Comparison of ENCODE assay signal across 17 cellular contexts in the genomic region with DNA sequence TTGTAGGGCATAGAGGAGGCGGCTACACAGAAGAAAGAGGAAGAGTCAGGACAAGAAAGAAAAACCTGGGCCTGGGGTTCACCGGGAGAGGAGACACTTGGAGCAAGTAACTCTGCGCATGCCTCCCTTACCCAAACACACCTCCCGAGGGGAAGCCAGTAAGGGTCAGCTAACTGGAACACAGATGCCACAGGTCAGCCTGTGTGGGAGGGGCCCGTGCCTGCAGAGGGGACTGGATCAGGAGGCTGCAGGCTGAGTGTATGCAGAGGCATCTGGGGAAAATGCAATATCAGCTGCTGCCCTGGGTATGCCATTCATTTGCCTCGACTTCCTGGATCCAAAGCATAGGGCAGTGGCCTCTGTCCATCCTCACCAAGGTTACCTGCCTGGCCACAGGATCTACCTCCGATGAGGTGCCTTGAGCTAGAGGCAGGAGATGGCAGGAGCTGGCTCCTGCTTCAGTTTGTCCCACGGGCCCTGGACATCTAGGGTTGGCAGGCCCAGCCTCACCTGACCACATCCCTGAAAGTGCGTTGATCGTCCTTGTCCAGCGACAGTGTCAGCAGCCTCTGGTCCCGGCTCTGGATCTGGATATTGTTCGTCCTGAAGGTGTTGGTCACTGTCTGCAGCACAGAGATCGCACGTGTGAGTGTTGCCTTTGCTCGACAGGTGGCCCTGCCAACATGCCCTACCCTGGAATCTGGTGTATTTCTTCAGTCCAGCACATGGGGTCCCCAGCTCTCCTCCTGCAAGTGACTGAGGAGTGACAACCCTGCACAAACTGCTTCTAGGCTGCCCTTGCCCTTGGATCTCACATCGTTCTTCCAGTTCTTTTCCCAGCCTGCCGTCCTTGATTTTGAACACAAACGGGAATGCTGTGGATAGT. TPM values are rescaled to one million over a fixed set of nuclear protein-coding genes. Genes with fewer than 3 reads are reported as not detected.
DNase-seq lines count a peak whose midpoint lies in the region; ATAC-seq and TF ChIP-seq lines count a peak whose summit lies in the region.
"Had no signal": no experiment of that assay in that cellular context is flagged by ENCODE, and none has a peak within 500 bp of the region (broad histone marks: within the 10 kb centered on the region; RNA-seq: fewer than 3 reads in every experiment).

No MANE protein-coding gene starts in this region.

- no peaks in the 10 kb centered on the region for H3K36me3 Mint-ChIP-seq in nephron progenitor cell (ENCODE audit: low read depth)

- TF ChIP-seq POLR2A in suprapubic skin (IDR thresholded peaks at IDR 0.05) = no peak

- H3K9me3 Mint-ChIP-seq in nephron progenitor cell = peaks cover 15% of the 10 kb centered on the region

- H3K27ac ChIP-seq in HEK293 (ENCODE audit: extremely low read depth, low read depth, low read length) = no peak overlapping the region
- H3K27ac ChIP-seq in suprapubic skin = no peak overlapping the region
- H3K27ac ChIP-seq: spleen, testis had no signal

- TF ChIP-seq EP300 in suprapubic skin (IDR thresholded peaks at IDR 0.05) = no peak

- H3K27me3 Mint-ChIP-seq in nephron progenitor cell (ENCODE audit: low read depth, poor library complexity) = peaks cover 46% of the 10 kb centered on the region

- peaks cover 28% of the 10 kb centered on the region for H3K4me1 Mint-ChIP-seq in nephron progenitor cell

- DNase-seq in NCI-H82 (lab: John Stamatoyannopoulos, UW) = peak; percentile 47
- no peak for DNase-seq in NCI-H82 treated with DMSO at 0.1 percent for 48 hours (lab: John Stamatoyannopoulos, UW; ENCODE audit: unreplicated experiment)
- DNase-seq in SK-MEL-5 (ENCODE audit: low read depth, low spot score) = peak; percentile 37
- DNase-seq in nephron progenitor cell = peak; percentile 53
- DNase-seq in SW480 (ENCODE audit: low spot score) = no peak
- no peak for DNase-seq in suprapubic skin (ENCODE audit: low spot score in 2 of 2)
- DNase-seq: activated CD4-positive, alpha-beta T cell treated with anti-CD3 and anti-CD28 coated beads for 48 hours; anterior cingulate cortex; Calu3; KBM-7; NCI-H1930; spleen; testis had no signal

- no peak for TF ChIP-seq CTCF in HEK293 (tag by site-specific recombination; IDR thresholded peaks at IDR 0.05)
- no peak for TF ChIP-seq CTCF in nephron progenitor cell (IDR thresholded peaks at IDR 0.05)
- no peak for TF ChIP-seq CTCF in suprapubic skin (IDR thresholded peaks at IDR 0.05)

- H3K9me3 ChIP-seq in HEK293 (ENCODE audit: control insufficient read depth, insufficient read depth, low read depth, low read length) (no peaks in the 10 kb centered on the region), suprapubic skin (no peaks in the 10 kb centered on the region)
- H3K9me3 ChIP-seq: testis had no signal

- no peak for ATAC-seq in GM18502 (IDR thresholded peaks at IDR 0.05; ENCODE audit: poor library complexity, unreplicated experiment)

- H3K27me3 ChIP-seq in suprapubic skin = peaks cover 18% of the 10 kb centered on the region
- H3K27me3 ChIP-seq: testis had no signal

- H3K4me3 ChIP-seq in HEK293 (ENCODE audit: low read depth, low read length) (no peak overlapping the region), suprapubic skin (no peak overlapping the region)
- H3K4me3 ChIP-seq: spleen, testis had no signal

- H3K4me3 Mint-ChIP-seq in nephron progenitor cell = peak overlapping the region; percentile 11

- no peaks in the 10 kb centered on the region for H3K4me1 ChIP-seq in HEK293 (ENCODE audit: control insufficient read depth, insufficient read depth, low read length)
- peaks cover 12% of the 10 kb centered on the region for H3K4me1 ChIP-seq in suprapubic skin
- H3K4me1 ChIP-seq: testis had no signal

- no peaks in the 10 kb centered on the region for H3K36me3 ChIP-seq in HEK293 (ENCODE audit: control insufficient read depth in 2 of 2, insufficient read depth in 1 of 2, low read length in 2 of 2)
- no peaks in the 10 kb centered on the region for H3K36me3 ChIP-seq in suprapubic skin

- WGBS in suprapubic skin = 86% methylated on average over 17 of the region's 19 CpGs

- peak overlapping the region; percentile 88 for H3K27ac Mint-ChIP-seq in nephron progenitor cell

- in situ Hi-C loops in SK-MEL-5 (cut with HindIII; ENCODE audit: low pct_unique_long_range_greater_than_20kb, low sequenced_read_pairs) = no loop called here

- CTCF ChIA-PET in HEK293 (lab: Yijun Ruan, JAX) = interaction anchor here (0.5 to 2.2 kb wide), 5 partner anchors 18 to 92 kb away, joined by 3 to 11 read pairs (median 6); no protein-coding TSS in a partner anchor

- POLR2A ChIA-PET in HEK293 (lab: Yijun Ruan, JAX) = no interaction called here

TF ChIP-seq in HEK293, 187 proteins besides CTCF, POLR2A, EP300 and RAD21:
- TF ChIP-seq, protein P1, sequence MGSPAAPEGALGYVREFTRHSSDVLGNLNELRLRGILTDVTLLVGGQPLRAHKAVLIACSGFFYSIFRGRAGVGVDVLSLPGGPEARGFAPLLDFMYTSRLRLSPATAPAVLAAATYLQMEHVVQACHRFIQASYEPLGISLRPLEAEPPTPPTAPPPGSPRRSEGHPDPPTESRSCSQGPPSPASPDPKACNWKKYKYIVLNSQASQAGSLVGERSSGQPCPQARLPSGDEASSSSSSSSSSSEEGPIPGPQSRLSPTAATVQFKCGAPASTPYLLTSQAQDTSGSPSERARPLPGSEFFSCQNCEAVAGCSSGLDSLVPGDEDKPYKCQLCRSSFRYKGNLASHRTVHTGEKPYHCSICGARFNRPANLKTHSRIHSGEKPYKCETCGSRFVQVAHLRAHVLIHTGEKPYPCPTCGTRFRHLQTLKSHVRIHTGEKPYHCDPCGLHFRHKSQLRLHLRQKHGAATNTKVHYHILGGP (tag by site-specific recombination; IDR thresholded peaks at IDR 0.05) = no peak
- TF ChIP-seq, protein P2, sequence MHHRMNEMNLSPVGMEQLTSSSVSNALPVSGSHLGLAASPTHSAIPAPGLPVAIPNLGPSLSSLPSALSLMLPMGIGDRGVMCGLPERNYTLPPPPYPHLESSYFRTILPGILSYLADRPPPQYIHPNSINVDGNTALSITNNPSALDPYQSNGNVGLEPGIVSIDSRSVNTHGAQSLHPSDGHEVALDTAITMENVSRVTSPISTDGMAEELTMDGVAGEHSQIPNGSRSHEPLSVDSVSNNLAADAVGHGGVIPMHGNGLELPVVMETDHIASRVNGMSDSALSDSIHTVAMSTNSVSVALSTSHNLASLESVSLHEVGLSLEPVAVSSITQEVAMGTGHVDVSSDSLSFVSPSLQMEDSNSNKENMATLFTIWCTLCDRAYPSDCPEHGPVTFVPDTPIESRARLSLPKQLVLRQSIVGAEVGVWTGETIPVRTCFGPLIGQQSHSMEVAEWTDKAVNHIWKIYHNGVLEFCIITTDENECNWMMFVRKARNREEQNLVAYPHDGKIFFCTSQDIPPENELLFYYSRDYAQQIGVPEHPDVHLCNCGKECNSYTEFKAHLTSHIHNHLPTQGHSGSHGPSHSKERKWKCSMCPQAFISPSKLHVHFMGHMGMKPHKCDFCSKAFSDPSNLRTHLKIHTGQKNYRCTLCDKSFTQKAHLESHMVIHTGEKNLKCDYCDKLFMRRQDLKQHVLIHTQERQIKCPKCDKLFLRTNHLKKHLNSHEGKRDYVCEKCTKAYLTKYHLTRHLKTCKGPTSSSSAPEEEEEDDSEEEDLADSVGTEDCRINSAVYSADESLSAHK (tag by site-specific recombination; IDR thresholded peaks at IDR 0.05) = no peak
- peak; percentile 86 for TF ChIP-seq SCRT2 (tag by site-specific recombination; IDR thresholded peaks at IDR 0.05)
- peak; percentile 66 for TF ChIP-seq SCRT1 (tag by site-specific recombination; IDR thresholded peaks at IDR 0.05; ENCODE audit: borderline replicate concordance)
TF ChIP-seq in HEK293: peak in this region for 2.

RNA-seq across cellular contexts. Expression of a gene that starts 4.6 kb away (rescaled TPM):
- not detected in 2 replicates for total RNA-seq in SK-MEL-5 (2014; rRNA removed; shearing (Covaris generic))
- polyA plus RNA-seq in SK-MEL-5 (2015; cell fraction: cytosol; rRNA removed) = not detected in 2 replicates
- not detected in 2 replicates for polyA plus RNA-seq in SK-MEL-5 (2015; cell fraction: nucleus; rRNA removed)
- total RNA-seq in suprapubic skin = 1 to 10 TPM in 1 of 4 donors, under 1 TPM in 3; 0.26 to 1.0 (median 0.65) TPM
- total RNA-seq: dermis microvascular lymphatic vessel endothelial cell, osteoblast had no signal

RNA-seq across cellular contexts. Expression of a gene that starts 45.4 kb away (rescaled TPM):
- total RNA-seq in SK-MEL-5 (2014; rRNA removed; shearing (Covaris generic)) = not detected in 2 replicates
- polyA plus RNA-seq in SK-MEL-5 (2015; cell fraction: cytosol; rRNA removed) = not detected in 2 replicates
- polyA plus RNA-seq in SK-MEL-5 (2015; cell fraction: nucleus; rRNA removed) = not detected in 2 replicates
- not detected for total RNA-seq in suprapubic skin
- total RNA-seq: Calu3, dermis microvascular lymphatic vessel endothelial cell, osteoblast, spleen had no signal
- polyA plus RNA-seq: spleen had no signal

RNA-seq across cellular contexts. Expression of a gene that starts 59.1 kb away (rescaled TPM):
- total RNA-seq in SK-MEL-5 (2014; rRNA removed; shearing (Covaris generic)) = not detected in 2 replicates
- polyA plus RNA-seq in SK-MEL-5 (2015; cell fraction: cytosol; rRNA removed) = not detected in 2 replicates
- not detected in 2 replicates for polyA plus RNA-seq in SK-MEL-5 (2015; cell fraction: nucleus; rRNA removed)
- total RNA-seq in suprapubic skin = not detected
- total RNA-seq: Calu3, dermis microvascular lymphatic vessel endothelial cell had no signal

Comparison
In these comparisons a context has a peak if more than half of its experiments do, and no peak if none do; other contexts are left out.
1. DNase-seq: peak in NCI-H82 (single experiment), SK-MEL-5 (single experiment) and nephron progenitor cell (single experiment); none in NCI-H82 treated with DMSO at 0.1 percent for 48 hours (single experiment), SW480 (single experiment) and suprapubic skin (0 of 2).